ENCODE assay signal across 11 cellular contexts in the genomic region with DNA sequence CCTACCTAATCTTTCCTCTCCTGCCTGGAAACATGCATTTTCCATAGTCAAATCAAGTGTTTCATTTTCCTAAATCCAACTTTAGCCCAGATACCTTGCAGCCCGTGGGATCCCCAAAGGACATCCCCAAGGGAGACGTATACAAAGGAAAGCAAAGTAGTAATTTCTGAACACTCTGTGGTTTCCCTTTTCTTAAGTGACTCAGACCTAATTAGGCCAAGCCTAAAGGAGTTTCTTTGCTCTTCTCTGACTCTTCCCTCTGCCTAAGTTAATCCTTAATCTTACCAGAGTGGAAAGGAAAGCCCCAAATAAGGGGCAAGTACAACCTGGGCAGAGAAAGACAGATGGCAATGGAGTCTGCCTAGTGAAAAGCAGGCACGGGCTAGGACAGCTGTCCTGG.
DNase-seq lines count a peak whose midpoint lies in the region; ATAC-seq lines count a peak whose summit lies in the region.
"Had no signal": no experiment of that assay in that cellular context is flagged by ENCODE, and none has a peak within 500 bp of the region (broad histone marks: within the 10 kb centered on the region; RNA-seq: fewer than 3 reads in every experiment).

No MANE protein-coding gene starts in this region.

- H3K27ac Mint-ChIP-seq in activated CD4-positive, alpha-beta memory T cell treated with anti-CD3 and anti-CD28 coated beads, Interleukin-2, amount 10 ng/mL, durations not matched to agents 7 days and 5 days = peak overlapping the region; percentile 62
- H3K27ac Mint-ChIP-seq in activated CD4-positive, alpha-beta memory T cell treated with anti-CD3 and anti-CD28 coated beads for 36 hours = no peak overlapping the region
- H3K27ac Mint-ChIP-seq in stimulated activated naive CD8-positive, alpha-beta T cell treated with anti-CD3 and anti-CD28 coated beads, Interleukin-15, Interleukin-2, amounts not matched to agents 100 ng/mL and 50 ng/mL, for 24 hours = peak overlapping the region; percentile 87
- no peak overlapping the region for H3K27ac Mint-ChIP-seq in activated CD4-positive, alpha-beta T cell treated with anti-CD3 and anti-CD28 coated beads, Interleukin-2, amount 10 ng/mL, durations not matched to agents 7 days and 5 days

- H3K27me3 Mint-ChIP-seq in activated CD4-positive, alpha-beta memory T cell treated with anti-CD3 and anti-CD28 coated beads, Interleukin-2, amount 10 ng/mL, durations not matched to agents 7 days and 5 days = peaks cover 35% of the 10 kb centered on the region
- H3K27me3 Mint-ChIP-seq in activated CD4-positive, alpha-beta memory T cell treated with anti-CD3 and anti-CD28 coated beads for 36 hours = peaks cover 14% of the 10 kb centered on the region
- H3K27me3 Mint-ChIP-seq in stimulated activated naive CD8-positive, alpha-beta T cell treated with anti-CD3 and anti-CD28 coated beads, Interleukin-15, Interleukin-2, amounts not matched to agents 100 ng/mL and 50 ng/mL, for 24 hours = peaks cover 28% of the 10 kb centered on the region
- H3K27me3 Mint-ChIP-seq in activated CD4-positive, alpha-beta T cell treated with anti-CD3 and anti-CD28 coated beads, Interleukin-2, amount 10 ng/mL, durations not matched to agents 7 days and 5 days = peaks cover 30% of the 10 kb centered on the region

- intact Hi-C loops in activated CD4-positive, alpha-beta memory T cell treated with anti-CD3 and anti-CD28 coated beads for 36 hours (cut with micrococcal nuclease) = loop anchor here (5.0 kb wide), 1 partner anchor 169 kb away; no protein-coding TSS in a partner anchor

- no peak overlapping the region for H3K4me3 Mint-ChIP-seq in activated CD4-positive, alpha-beta memory T cell treated with anti-CD3 and anti-CD28 coated beads, Interleukin-2, amount 10 ng/mL, durations not matched to agents 7 days and 5 days
- no peak overlapping the region for H3K4me3 Mint-ChIP-seq in activated CD4-positive, alpha-beta memory T cell treated with anti-CD3 and anti-CD28 coated beads for 36 hours
- H3K4me3 Mint-ChIP-seq in stimulated activated naive CD8-positive, alpha-beta T cell treated with anti-CD3 and anti-CD28 coated beads, Interleukin-15, Interleukin-2, amounts not matched to agents 100 ng/mL and 50 ng/mL, for 24 hours = peak overlapping the region; percentile 32
- H3K4me3 Mint-ChIP-seq in activated CD4-positive, alpha-beta T cell treated with anti-CD3 and anti-CD28 coated beads, Interleukin-2, amount 10 ng/mL, durations not matched to agents 7 days and 5 days = no peak overlapping the region

- no peaks in the 10 kb centered on the region for H3K36me3 Mint-ChIP-seq in activated CD4-positive, alpha-beta memory T cell treated with anti-CD3 and anti-CD28 coated beads, Interleukin-2, amount 10 ng/mL, durations not matched to agents 7 days and 5 days (ENCODE audit: low read depth)
- no peaks in the 10 kb centered on the region for H3K36me3 Mint-ChIP-seq in activated CD4-positive, alpha-beta memory T cell treated with anti-CD3 and anti-CD28 coated beads for 36 hours
- H3K36me3 Mint-ChIP-seq in stimulated activated naive CD8-positive, alpha-beta T cell treated with anti-CD3 and anti-CD28 coated beads, Interleukin-15, Interleukin-2, amounts not matched to agents 100 ng/mL and 50 ng/mL, for 24 hours (ENCODE audit: low read depth) = no peaks in the 10 kb centered on the region
- H3K36me3 Mint-ChIP-seq in activated CD4-positive, alpha-beta T cell treated with anti-CD3 and anti-CD28 coated beads, Interleukin-2, amount 10 ng/mL, durations not matched to agents 7 days and 5 days (ENCODE audit: low read depth) = no peaks in the 10 kb centered on the region

- no peaks in the 10 kb centered on the region for H3K9me3 Mint-ChIP-seq in activated CD4-positive, alpha-beta memory T cell treated with anti-CD3 and anti-CD28 coated beads, Interleukin-2, amount 10 ng/mL, durations not matched to agents 7 days and 5 days
- H3K9me3 Mint-ChIP-seq in activated CD4-positive, alpha-beta memory T cell treated with anti-CD3 and anti-CD28 coated beads for 36 hours = no peaks in the 10 kb centered on the region
- H3K9me3 Mint-ChIP-seq in stimulated activated naive CD8-positive, alpha-beta T cell treated with anti-CD3 and anti-CD28 coated beads, Interleukin-15, Interleukin-2, amounts not matched to agents 100 ng/mL and 50 ng/mL, for 24 hours = peaks cover 1% of the 10 kb centered on the region
- no peaks in the 10 kb centered on the region for H3K9me3 Mint-ChIP-seq in activated CD4-positive, alpha-beta T cell treated with anti-CD3 and anti-CD28 coated beads, Interleukin-2, amount 10 ng/mL, durations not matched to agents 7 days and 5 days

- ATAC-seq in HG02852 (IDR thresholded peaks at IDR 0.05; ENCODE audit: unreplicated experiment) (peak; percentile 92), HG03280 (IDR thresholded peaks at IDR 0.05; ENCODE audit: unreplicated experiment) (no peak)
- ATAC-seq: A549 had no signal

- peaks cover 30% of the 10 kb centered on the region for H3K4me1 Mint-ChIP-seq in activated CD4-positive, alpha-beta memory T cell treated with anti-CD3 and anti-CD28 coated beads, Interleukin-2, amount 10 ng/mL, durations not matched to agents 7 days and 5 days
- H3K4me1 Mint-ChIP-seq in activated CD4-positive, alpha-beta memory T cell treated with anti-CD3 and anti-CD28 coated beads for 36 hours (ENCODE audit: low read depth) = peaks cover 19% of the 10 kb centered on the region
- peaks cover 25% of the 10 kb centered on the region for H3K4me1 Mint-ChIP-seq in stimulated activated naive CD8-positive, alpha-beta T cell treated with anti-CD3 and anti-CD28 coated beads, Interleukin-15, Interleukin-2, amounts not matched to agents 100 ng/mL and 50 ng/mL, for 24 hours (ENCODE audit: low read depth)
- peaks cover 6% of the 10 kb centered on the region for H3K4me1 Mint-ChIP-seq in activated CD4-positive, alpha-beta T cell treated with anti-CD3 and anti-CD28 coated beads, Interleukin-2, amount 10 ng/mL, durations not matched to agents 7 days and 5 days

- DNase-seq in activated CD4-positive, alpha-beta memory T cell treated with anti-CD3 and anti-CD28 coated beads, Interleukin-2, amount 10 ng/mL, durations not matched to agents 7 days and 5 days = no peak
- DNase-seq in activated CD4-positive, alpha-beta memory T cell treated with anti-CD3 and anti-CD28 coated beads for 36 hours = no peak
- DNase-seq in NOMO-1 treated with dmso at 0.1 percent for 144 hours (lab: John Stamatoyannopoulos, UW; ENCODE audit: unreplicated experiment) = peak; percentile 18
- no peak for DNase-seq in COLO668 (lab: John Stamatoyannopoulos, UW; ENCODE audit: unreplicated experiment)
- DNase-seq in activated CD4-positive, alpha-beta T cell treated with anti-CD3 and anti-CD28 coated beads, Interleukin-2, amount 10 ng/mL, durations not matched to agents 7 days and 5 days = no peak
- DNase-seq: NCI-H1436 treated with DMSO at 0.1 percent for 48 hours; stimulated activated CD4-positive, alpha-beta T cell treated with anti-CD3 and anti-CD28 coated beads, Interleukin-12 subunit alpha, Interleukin-12 subunit beta, amount 100 ng/mL, for 4 hours had no signal

- CTCF ChIA-PET in activated CD4-positive, alpha-beta memory T cell treated with anti-CD3 and anti-CD28 coated beads, Interleukin-2, amount 10 ng/mL, durations not matched to agents 7 days and 5 days (lab: Charles Lee) = no interaction called here
- CTCF ChIA-PET in activated CD4-positive, alpha-beta memory T cell treated with anti-CD3 and anti-CD28 coated beads for 36 hours (lab: Charles Lee) = no interaction called here
- CTCF ChIA-PET in activated CD4-positive, alpha-beta T cell treated with anti-CD3 and anti-CD28 coated beads, Interleukin-2, amount 10 ng/mL, durations not matched to agents 7 days and 5 days (lab: Charles Lee) = interaction anchor here (1.7 kb wide), 1 partner anchor 12 kb away, joined by 3 read pairs; no protein-coding TSS in a partner anchor

- POLR2A ChIA-PET in activated CD4-positive, alpha-beta memory T cell treated with anti-CD3 and anti-CD28 coated beads, Interleukin-2, amount 10 ng/mL, durations not matched to agents 7 days and 5 days (lab: Charles Lee) = interaction anchor here (2.3 kb wide), 1 partner anchor 10 kb away, joined by 12 read pairs; no protein-coding TSS in a partner anchor
- POLR2A ChIA-PET in activated CD4-positive, alpha-beta memory T cell treated with anti-CD3 and anti-CD28 coated beads for 36 hours (lab: Charles Lee) = interaction anchor here (0.6 to 1.5 kb wide), 3 partner anchors 10 to 168 kb away, joined by 3 to 6 read pairs (median 4); no protein-coding TSS in a partner anchor
- POLR2A ChIA-PET in activated CD4-positive, alpha-beta T cell treated with anti-CD3 and anti-CD28 coated beads, Interleukin-2, amount 10 ng/mL, durations not matched to agents 7 days and 5 days (lab: Charles Lee) = no interaction called here

Comparison
In these comparisons a context has a peak if more than half of its experiments do, and no peak if none do; other contexts are left out.
1. H3K27ac Mint-ChIP-seq: peak in activated CD4-positive, alpha-beta memory T cell treated with anti-CD3 and anti-CD28 coated beads, Interleukin-2, amount 10 ng/mL, durations not matched to agents 7 days and 5 days (single experiment) and stimulated activated naive CD8-positive, alpha-beta T cell treated with anti-CD3 and anti-CD28 coated beads, Interleukin-15, Interleukin-2, amounts not matched to agents 100 ng/mL and 50 ng/mL, for 24 hours (single experiment); none in activated CD4-positive, alpha-beta memory T cell treated with anti-CD3 and anti-CD28 coated beads for 36 hours (single experiment) and activated CD4-positive, alpha-beta T cell treated with anti-CD3 and anti-CD28 coated beads, Interleukin-2, amount 10 ng/mL, durations not matched to agents 7 days and 5 days (single experiment).